Comparison of ENCODE assay signal across 27 cellular contexts in genomic region chr9:82183181-82183860, GRCh38.
"Had no signal": no experiment of that assay in that cellular context is flagged by ENCODE, and none has a peak within 500 bp of the region (broad histone marks: within the 10 kb centered on the region; RNA-seq: fewer than 3 reads in every experiment).

No MANE protein-coding gene starts in this region.

- H3K4me1 ChIP-seq: colonic mucosa, esophagus squamous epithelium, right atrium auricular region, stomach, thyroid gland, upper lobe of left lung, vagina had no signal

- DNase-seq: activated CD4-positive, alpha-beta memory T cell treated with anti-CD3 and anti-CD28 coated beads, Interleukin-2, amount 10 ng/mL, durations not matched to agents 7 days and 5 days; activated CD4-positive, alpha-beta T cell treated with anti-CD3 and anti-CD28 coated beads, Interleukin-2, amount 10 ng/mL, durations not matched to agents 24 days and 14 days; activated CD8-positive, alpha-beta memory T cell treated with anti-CD3 and anti-CD28 coated beads, Interleukin-2, amount 50 U/mL, for 48 hours; activated gamma-delta T cell; activated naive CD4-positive, alpha-beta T cell treated with anti-CD3 and anti-CD28 coated beads, Interleukin-2, amount 10 ng/mL, durations not matched to agents 7 days and 5 days; activated T-cell treated with anti-CD3 and anti-CD28 coated beads, Interleukin-2, amount 50 U/mL, for 24 hours; anterior cingulate cortex; colonic mucosa; effector CD8-positive, alpha-beta T cell; esophagus squamous epithelium; head of caudate nucleus; hippocampal formation; kidney; left colon; mesenchymal stem cell; stimulated activated CD4-positive, alpha-beta T cell treated with anti-CD3 and anti-CD28 coated beads, Interleukin-1b, Interleukin-23, amount 100 ng/mL, for 48 hours; stimulated activated CD4-positive, alpha-beta T cell treated with anti-CD3 and anti-CD28 coated beads, Interleukin-4, amount 100 ng/mL, for 4 hours; stimulated activated CD8-positive, alpha-beta memory T cell treated with anti-CD3 and anti-CD28 coated beads, Interleukin-4, amount 100 ng/mL, for 48 hours; stomach; T1000; thyroid gland; upper lobe of left lung; WERI-Rb-1 had no signal

- H3K27me3 ChIP-seq: colonic mucosa, esophagus squamous epithelium, right atrium auricular region, stomach, thyroid gland, upper lobe of left lung, vagina had no signal

- H3K36me3 ChIP-seq: colonic mucosa, esophagus squamous epithelium, right atrium auricular region, stomach, thyroid gland, upper lobe of left lung, vagina, WERI-Rb-1 had no signal

- H3K27ac ChIP-seq: colonic mucosa, epithelial cell of prostate, esophagus squamous epithelium, right atrium auricular region, stomach, thyroid gland, upper lobe of left lung, vagina, WERI-Rb-1 had no signal

- H3K4me2 ChIP-seq: smooth muscle cell had no signal

- H3K4me3 ChIP-seq: colonic mucosa, esophagus squamous epithelium, right atrium auricular region, smooth muscle cell, stomach, thyroid gland, upper lobe of left lung, vagina had no signal
